ENCODE assay signal across 16 cellular contexts in the genomic region with DNA sequence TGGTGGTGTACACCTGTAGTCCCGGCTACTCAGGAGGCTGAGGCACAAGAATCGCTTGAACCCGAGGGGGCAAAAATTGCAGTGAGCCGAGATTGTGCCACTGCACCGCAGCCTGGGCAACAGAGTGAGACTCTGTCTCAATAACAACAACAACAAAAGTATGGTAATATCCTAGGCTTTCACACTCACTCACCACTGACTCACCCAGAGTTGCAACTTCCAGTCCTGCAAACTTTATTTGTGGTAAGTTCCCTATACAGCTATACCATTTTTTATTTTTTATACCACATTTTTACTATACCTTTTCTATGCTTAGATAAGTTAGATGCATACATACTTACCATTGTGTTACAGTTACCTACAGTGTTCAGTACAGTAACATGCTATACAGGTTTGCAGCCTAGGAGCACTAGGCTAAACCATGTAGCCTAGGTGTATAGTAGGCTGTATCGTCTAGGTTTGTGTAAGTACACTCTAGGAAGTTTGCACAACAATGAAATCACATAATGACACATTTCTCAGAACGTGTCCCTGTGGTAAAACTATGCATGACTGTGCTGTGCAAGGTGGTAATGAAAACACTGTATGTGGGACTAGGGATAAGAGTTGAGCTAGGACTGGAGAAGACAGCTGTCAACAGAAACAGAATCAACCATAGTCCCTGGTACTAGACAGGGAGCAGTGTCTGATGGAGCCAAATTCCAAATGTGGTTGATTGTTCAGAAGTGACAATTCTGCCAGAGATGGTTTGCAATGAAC.
DNase-seq lines count a peak whose midpoint lies in the region; ATAC-seq and TF ChIP-seq lines count a peak whose summit lies in the region.
"Had no signal": no experiment of that assay in that cellular context is flagged by ENCODE, and none has a peak within 500 bp of the region (broad histone marks: within the 10 kb centered on the region; RNA-seq: fewer than 3 reads in every experiment).

No MANE protein-coding gene starts in this region.

- no peak overlapping the region for H3K27ac Mint-ChIP-seq in glutamatergic neuron (ENCODE audit: unreplicated experiment)
- H3K27ac Mint-ChIP-seq: CD4-positive, CD25-positive, alpha-beta regulatory T cell; progenitor cell of endocrine pancreas had no signal

- ATAC-seq in activated T-cell treated with anti-CD3 and anti-CD28 coated beads, Interleukin-2, amount 50 U/mL, for 4 hours: peak; percentile 65 to 66
- peak; percentile 19 for ATAC-seq in HG03432 (IDR thresholded peaks at IDR 0.05; ENCODE audit: unreplicated experiment)
- peak; percentile 41 for ATAC-seq in esophagus mucosa
- peak; percentile 48 for ATAC-seq in stimulated activated naive CD8-positive, alpha-beta T cell treated with anti-CD3 and anti-CD28 coated beads, Interleukin-15, Interleukin-2, amounts not matched to agents 100 U/mL and 50 U/mL, for 24 hours
- no peak for ATAC-seq in HG03045 (IDR thresholded peaks at IDR 0.05; ENCODE audit: unreplicated experiment)

- no peak overlapping the region for H3K4me3 Mint-ChIP-seq in activated T-cell treated with anti-CD3 and anti-CD28 coated beads, Interleukin-2, amount 50 U/mL, for 4 hours
- no peak overlapping the region for H3K4me3 Mint-ChIP-seq in glutamatergic neuron (ENCODE audit: unreplicated experiment)
- H3K4me3 Mint-ChIP-seq: CD4-positive, CD25-positive, alpha-beta regulatory T cell; central memory CD8-positive, alpha-beta T cell; stimulated activated naive CD8-positive, alpha-beta T cell treated with anti-CD3 and anti-CD28 coated beads, Interleukin-15, Interleukin-2, amounts not matched to agents 100 ng/mL and 50 ng/mL, for 24 hours had no signal

- peaks cover 7% of the 10 kb centered on the region for H3K27me3 Mint-ChIP-seq in activated T-cell treated with anti-CD3 and anti-CD28 coated beads, Interleukin-2, amount 50 U/mL, for 4 hours (ENCODE audit: low read depth)
- no peaks in the 10 kb centered on the region for H3K27me3 Mint-ChIP-seq in glutamatergic neuron (ENCODE audit: unreplicated experiment)
- H3K27me3 Mint-ChIP-seq: progenitor cell of endocrine pancreas had no signal

- TF ChIP-seq CTCF in glutamatergic neuron (IDR thresholded peaks at IDR 0.05; ENCODE audit: partially characterized antibody, unreplicated experiment): no peak

- no peaks in the 10 kb centered on the region for H3K4me1 Mint-ChIP-seq in activated T-cell treated with anti-CD3 and anti-CD28 coated beads, Interleukin-2, amount 50 U/mL, for 4 hours (ENCODE audit: low read depth)
- peaks cover 39% of the 10 kb centered on the region for H3K4me1 Mint-ChIP-seq in glutamatergic neuron (ENCODE audit: low read depth, unreplicated experiment)
- H3K4me1 Mint-ChIP-seq: CD4-positive, CD25-positive, alpha-beta regulatory T cell; central memory CD8-positive, alpha-beta T cell had no signal

- H3K9me3 Mint-ChIP-seq in activated T-cell treated with anti-CD3 and anti-CD28 coated beads, Interleukin-2, amount 50 U/mL, for 4 hours: no peaks in the 10 kb centered on the region
- H3K9me3 Mint-ChIP-seq in glutamatergic neuron (ENCODE audit: unreplicated experiment): peaks cover 5% of the 10 kb centered on the region
- H3K9me3 Mint-ChIP-seq: CD4-positive, CD25-positive, alpha-beta regulatory T cell; central memory CD8-positive, alpha-beta T cell; stimulated activated naive CD8-positive, alpha-beta T cell treated with anti-CD3 and anti-CD28 coated beads, Interleukin-15, Interleukin-2, amounts not matched to agents 100 ng/mL and 50 ng/mL, for 24 hours had no signal

- H3K36me3 Mint-ChIP-seq in activated T-cell treated with anti-CD3 and anti-CD28 coated beads, Interleukin-2, amount 50 U/mL, for 4 hours (ENCODE audit: insufficient read depth): no peaks in the 10 kb centered on the region
- H3K36me3 Mint-ChIP-seq in glutamatergic neuron (ENCODE audit: unreplicated experiment): no peaks in the 10 kb centered on the region
- H3K36me3 Mint-ChIP-seq: CD4-positive, CD25-positive, alpha-beta regulatory T cell had no signal

- no peak for DNase-seq in activated T-cell treated with anti-CD3 and anti-CD28 coated beads, Interleukin-2, amount 50 U/mL, for 4 hours
- no peak for DNase-seq in activated T-cell treated with anti-CD3 and anti-CD28 coated beads, Interleukin-2, amount 50 U/mL, for 1 hour
- DNase-seq in stimulated activated naive CD8-positive, alpha-beta T cell treated with anti-CD3 and anti-CD28 coated beads, Interleukin-15, Interleukin-2, amounts not matched to agents 100 U/mL and 50 U/mL, for 24 hours: no peak
- DNase-seq in AG08396 (ENCODE audit: low spot score) (no peak), glutamatergic neuron (no peak)
- DNase-seq: CD4-positive, CD25-positive, alpha-beta regulatory T cell; effector CD8-positive, alpha-beta T cell; H7; NCI-H187 treated with DMSO at 0.1 percent for 48 hours; stimulated activated CD4-positive, alpha-beta T cell treated with anti-CD3 and anti-CD28 coated beads, Interleukin-12 subunit alpha, Interleukin-12 subunit beta, amount 100 ng/mL, for 4 hours had no signal
